Comparison of ENCODE assay signal across 8 cellular contexts in genomic region chr6:72619883-72620696, GRCh38. TPM values are rescaled to one million over a fixed set of nuclear protein-coding genes. Genes with fewer than 3 reads are reported as not detected.
DNase-seq lines count a peak whose midpoint lies in the region; ATAC-seq and TF ChIP-seq lines count a peak whose summit lies in the region.

No MANE protein-coding gene starts in this region.

- no peaks in the 10 kb centered on the region for H4K20me1 ChIP-seq in MM.1S (ENCODE audit: insufficient read depth, low read length)

- H3K36me3 ChIP-seq in MM.1S (replicated peaks; ENCODE audit: insufficient read depth, low read length): no peaks in the 10 kb centered on the region

- peak overlapping the region; percentile 98 for H3K4me2 ChIP-seq in MM.1S (ENCODE audit: low read depth, low read length)

- H3K9me3 Mint-ChIP-seq in activated CD4-positive, alpha-beta memory T cell treated with anti-CD3 and anti-CD28 coated beads, Interleukin-2, amount 10 ng/mL, durations not matched to agents 7 days and 5 days: no peaks in the 10 kb centered on the region
- no peaks in the 10 kb centered on the region for H3K9me3 Mint-ChIP-seq in effector memory CD8-positive, alpha-beta T cell
- H3K9me3 Mint-ChIP-seq in stimulated activated naive B cell treated with anti-CD40 and anti-IgM and Interleukin-4, amounts not matched to agents 10 μg/mL and 1 μg/mL and 100 μg/mL, for 72 hours: no peaks in the 10 kb centered on the region

- peak overlapping the region; percentile 85 for H3K27ac Mint-ChIP-seq in activated CD4-positive, alpha-beta memory T cell treated with anti-CD3 and anti-CD28 coated beads, Interleukin-2, amount 10 ng/mL, durations not matched to agents 7 days and 5 days
- peak overlapping the region; percentile 82 to 89 for H3K27ac Mint-ChIP-seq in effector memory CD8-positive, alpha-beta T cell
- H3K27ac Mint-ChIP-seq in stimulated activated naive B cell treated with anti-CD40 and anti-IgM and Interleukin-4, amounts not matched to agents 10 μg/mL and 1 μg/mL and 100 μg/mL, for 72 hours: peak overlapping the region; percentile 97

- H3K4me1 Mint-ChIP-seq in activated CD4-positive, alpha-beta memory T cell treated with anti-CD3 and anti-CD28 coated beads, Interleukin-2, amount 10 ng/mL, durations not matched to agents 7 days and 5 days: peaks cover 44% of the 10 kb centered on the region
- H3K4me1 Mint-ChIP-seq in effector memory CD8-positive, alpha-beta T cell (ENCODE audit: low read depth in 2 of 2): peaks cover 29 to 44% of the 10 kb centered on the region in 2 donors
- peaks cover 21 to 37% of the 10 kb centered on the region in 2 donors for H3K4me1 Mint-ChIP-seq in stimulated activated naive B cell treated with anti-CD40 and anti-IgM and Interleukin-4, amounts not matched to agents 10 μg/mL and 1 μg/mL and 100 μg/mL, for 72 hours

- H3K9ac ChIP-seq in MM.1S (ENCODE audit: low read length): peak overlapping the region; percentile 90; the same call in 1 of the 2 replicates

- peak; percentile 47 for ATAC-seq in GM21737 (IDR thresholded peaks at IDR 0.05; ENCODE audit: unreplicated experiment)
- ATAC-seq in effector memory CD8-positive, alpha-beta T cell (replicated peaks): peak; percentile 71
- ATAC-seq in stimulated activated naive B cell treated with anti-CD40 and anti-IgM and Interleukin-4, amounts not matched to agents 10 μg/mL and 1 μg/mL and 100 μg/mL, for 72 hours (replicated peaks): peak; percentile 78 to 80

- H3K27me3 Mint-ChIP-seq in activated CD4-positive, alpha-beta memory T cell treated with anti-CD3 and anti-CD28 coated beads, Interleukin-2, amount 10 ng/mL, durations not matched to agents 7 days and 5 days: peaks cover 19% of the 10 kb centered on the region
- H3K27me3 Mint-ChIP-seq in effector memory CD8-positive, alpha-beta T cell: no peaks in the 10 kb centered on the region
- H3K27me3 Mint-ChIP-seq in stimulated activated naive B cell treated with anti-CD40 and anti-IgM and Interleukin-4, amounts not matched to agents 10 μg/mL and 1 μg/mL and 100 μg/mL, for 72 hours: no peaks in the 10 kb centered on the region

- H3K79me2 ChIP-seq in MM.1S (ENCODE audit: low read length): peaks cover 26% of the 10 kb centered on the region

- H3K4me1 ChIP-seq in MM.1S (ENCODE audit: low read length): peaks cover 13% of the 10 kb centered on the region; the same call in 1 of the 2 replicates

- no peaks in the 10 kb centered on the region for H3K9me2 ChIP-seq in MM.1S (replicated peaks; ENCODE audit: insufficient read depth, low read length)

- peak overlapping the region; percentile 76 for H3K4me3 Mint-ChIP-seq in activated CD4-positive, alpha-beta memory T cell treated with anti-CD3 and anti-CD28 coated beads, Interleukin-2, amount 10 ng/mL, durations not matched to agents 7 days and 5 days
- H3K4me3 Mint-ChIP-seq in effector memory CD8-positive, alpha-beta T cell: peak overlapping the region; percentile 90
- H3K4me3 Mint-ChIP-seq in stimulated activated naive B cell treated with anti-CD40 and anti-IgM and Interleukin-4, amounts not matched to agents 10 μg/mL and 1 μg/mL and 100 μg/mL, for 72 hours: peak overlapping the region; percentile 97 to 100

- H3K9me3 ChIP-seq in MM.1S (replicated peaks; ENCODE audit: insufficient read depth, low read length): no peaks in the 10 kb centered on the region

- peak overlapping the region; percentile 95 for H2AFZ ChIP-seq in MM.1S (ENCODE audit: low read length)

- H3K27ac ChIP-seq in MM.1S (ENCODE audit: low read length): peak overlapping the region; percentile 30; the same call in 1 of the 2 replicates

- peak; percentile 48 for DNase-seq in MM.1S
- peak; percentile 63 for DNase-seq in activated CD4-positive, alpha-beta memory T cell treated with anti-CD3 and anti-CD28 coated beads, Interleukin-2, amount 10 ng/mL, durations not matched to agents 7 days and 5 days
- DNase-seq in effector memory CD8-positive, alpha-beta T cell: peak; percentile 41 to 59 (median 43)
- DNase-seq in myocyte (ENCODE audit: low read depth): peak; percentile 69
- DNase-seq in stimulated activated naive B cell treated with anti-CD40 and anti-IgM and Interleukin-4, amounts not matched to agents 10 μg/mL and 1 μg/mL and 100 μg/mL, for 72 hours: peak; percentile 89
- no peak for DNase-seq in NCI-H128 (lab: John Stamatoyannopoulos, UW; ENCODE audit: unreplicated experiment)

- POLR2A ChIA-PET in activated CD4-positive, alpha-beta memory T cell treated with anti-CD3 and anti-CD28 coated beads, Interleukin-2, amount 10 ng/mL, durations not matched to agents 7 days and 5 days (lab: Charles Lee): interaction anchor here (1.2 to 1.3 kb wide), 2 partner anchors 10 to 14 kb away, joined by 3 read pairs; no protein-coding TSS in a partner anchor

- CTCF ChIA-PET in activated CD4-positive, alpha-beta memory T cell treated with anti-CD3 and anti-CD28 coated beads, Interleukin-2, amount 10 ng/mL, durations not matched to agents 7 days and 5 days (lab: Charles Lee): interaction anchor here (0.6 to 1.8 kb wide), 9 partner anchors 10 to 707 kb away, joined by 3 to 5 read pairs (median 4); no protein-coding TSS in a partner anchor

- TF ChIP-seq CTCF in MM.1S (IDR thresholded peaks at IDR 0.05; ENCODE audit: low read length): no peak

- no peaks in the 10 kb centered on the region for H3K27me3 ChIP-seq in MM.1S (replicated peaks; ENCODE audit: insufficient read depth, low read length)

- H3K36me3 Mint-ChIP-seq in activated CD4-positive, alpha-beta memory T cell treated with anti-CD3 and anti-CD28 coated beads, Interleukin-2, amount 10 ng/mL, durations not matched to agents 7 days and 5 days (ENCODE audit: low read depth): no peaks in the 10 kb centered on the region
- H3K36me3 Mint-ChIP-seq in effector memory CD8-positive, alpha-beta T cell (ENCODE audit: insufficient read depth): peaks cover 3% of the 10 kb centered on the region
- H3K36me3 Mint-ChIP-seq in stimulated activated naive B cell treated with anti-CD40 and anti-IgM and Interleukin-4, amounts not matched to agents 10 μg/mL and 1 μg/mL and 100 μg/mL, for 72 hours: no peaks in the 10 kb centered on the region

- peaks cover 28% of the 10 kb centered on the region for H3F3A ChIP-seq in MM.1S (ENCODE audit: insufficient read depth, low read length)

- H3K4me3 ChIP-seq in GM08714 (ENCODE audit: low read length) (peak overlapping the region; percentile 90; the same call in 1 of the 2 replicates), MM.1S (ENCODE audit: low read length) (peak overlapping the region; percentile 92)

RNA-seq across cellular contexts. Expression of gene KCNQ5, which starts 1.8 kb away (rescaled TPM):
- 1 to 10 TPM; 4.3 to 4.7 TPM for total RNA-seq in activated CD4-positive, alpha-beta memory T cell treated with anti-CD3 and anti-CD28 coated beads, Interleukin-2, amount 10 ng/mL, durations not matched to agents 7 days and 5 days
- 3.5 and 3.6 TPM in 2 replicates for total RNA-seq in myocyte
- 1.8 TPM for polyA plus RNA-seq in myocyte (2012)
